Comparison of ENCODE assay signal across 8 cellular contexts in the genomic region with DNA sequence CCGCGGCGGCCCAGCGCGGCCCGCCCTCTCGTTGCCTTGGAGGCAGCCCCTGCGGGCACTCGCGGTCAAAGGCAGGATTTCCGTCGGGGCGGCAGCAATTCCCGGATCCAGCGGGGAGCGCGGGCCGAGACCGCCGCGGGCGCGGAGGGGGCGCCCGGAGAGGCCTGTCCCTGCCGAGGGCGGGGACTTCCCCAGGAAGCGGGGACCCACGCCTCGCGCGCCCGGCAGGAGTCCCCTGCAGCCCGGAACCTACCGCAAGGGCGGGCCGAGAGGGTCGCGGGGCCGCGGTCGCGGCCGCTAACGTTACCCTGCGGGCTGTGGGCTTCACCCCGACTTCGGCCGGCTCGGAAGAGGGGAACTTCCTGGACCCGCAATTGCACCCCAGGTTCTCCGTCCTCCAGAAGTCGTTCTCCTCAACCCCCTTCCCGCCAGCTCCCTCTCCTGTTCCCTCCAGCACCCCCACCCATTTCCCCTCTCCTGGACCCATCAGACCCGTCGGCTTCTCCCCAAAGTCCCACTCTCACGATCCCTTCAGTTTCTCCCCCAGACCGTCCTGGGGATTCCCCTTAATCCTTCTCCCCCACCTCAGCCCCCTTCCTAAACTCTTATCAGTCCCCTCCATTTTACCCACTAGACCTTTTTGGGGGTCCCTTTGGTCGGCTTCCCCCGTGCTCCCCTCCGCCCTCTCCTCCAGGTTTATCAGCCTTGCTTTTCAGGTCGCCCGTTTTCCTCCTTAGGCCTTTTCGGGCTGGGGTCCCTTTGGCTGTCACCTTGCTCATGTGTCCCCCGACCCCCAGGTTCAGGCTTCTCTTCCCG. TPM values are rescaled to one million over a fixed set of nuclear protein-coding genes. Genes with fewer than 3 reads are reported as not detected.
DNase-seq lines count a peak whose midpoint lies in the region; TF ChIP-seq lines count a peak whose summit lies in the region.

No MANE protein-coding gene starts in this region.

- intact Hi-C loops in activated CD4-positive, alpha-beta T cell treated with anti-CD3 and anti-CD28 coated beads, Interleukin-2, amount 10 ng/mL, durations not matched to agents 24 days and 14 days (cut with micrococcal nuclease): loop anchor here (1.0 kb wide), 1 partner anchor 16 kb away; no protein-coding TSS in a partner anchor
- intact Hi-C loops in activated T-helper 2 cell treated with anti-CD3 and anti-CD28 coated beads, Interferon-gamma antibody, Interleukin-2, Interleukin-4, amounts not matched to agents 10 μg/mL and 5 μg/mL and 100 μg/mL, durations not matched to agents 14 hours and 24 hours and 36 hours (cut with micrococcal nuclease): no loop called here

- peak; percentile 89 for DNase-seq in activated CD4-positive, alpha-beta T cell treated with anti-CD3 and anti-CD28 coated beads, Interleukin-2, amount 10 ng/mL, durations not matched to agents 24 days and 14 days
- DNase-seq in activated CD4-positive, alpha-beta T cell treated with anti-CD3 and anti-CD28 coated beads, Interleukin-2, amount 50 U/mL, for 1 hour: no peak
- DNase-seq in activated T-helper 2 cell treated with anti-CD3 and anti-CD28 coated beads, Interferon-gamma antibody, Interleukin-2, Interleukin-4, amounts not matched to agents 10 μg/mL and 5 μg/mL and 100 μg/mL, durations not matched to agents 14 hours and 24 hours and 36 hours (ENCODE audit: low spot score): peak; percentile 29
- DNase-seq in glutamatergic neuron: peak; percentile 45
- DNase-seq in progenitor cell of endocrine pancreas (ENCODE audit: low spot score, unreplicated experiment): no peak
- DNase-seq in H4 (ENCODE audit: low spot score): no peak
- no peak for DNase-seq in NOMO-1 treated with DMSO at 0.1 percent for 48 hours (lab: John Stamatoyannopoulos, UW; ENCODE audit: unreplicated experiment)
- no peak for DNase-seq in MG63

- H3K4me3 ChIP-seq in MG63: no peak overlapping the region

- H3K9me3 ChIP-seq in MG63: no peaks in the 10 kb centered on the region

- no peaks in the 10 kb centered on the region for H3K27me3 ChIP-seq in MG63

- peak overlapping the region; percentile 72 for H3K4me3 Mint-ChIP-seq in activated CD4-positive, alpha-beta T cell treated with anti-CD3 and anti-CD28 coated beads, Interleukin-2, amount 10 ng/mL, durations not matched to agents 24 days and 14 days
- H3K4me3 Mint-ChIP-seq in activated T-helper 2 cell treated with anti-CD3 and anti-CD28 coated beads, Interferon-gamma antibody, Interleukin-2, Interleukin-4, amounts not matched to agents 10 μg/mL and 5 μg/mL and 100 μg/mL, durations not matched to agents 14 hours and 24 hours and 36 hours (ENCODE audit: low read depth): peak overlapping the region; percentile 37
- H3K4me3 Mint-ChIP-seq in glutamatergic neuron (ENCODE audit: unreplicated experiment) (peak overlapping the region; percentile 34), progenitor cell of endocrine pancreas (ENCODE audit: low read depth) (peak overlapping the region; percentile 35)

- H3K27ac Mint-ChIP-seq in activated CD4-positive, alpha-beta T cell treated with anti-CD3 and anti-CD28 coated beads, Interleukin-2, amount 10 ng/mL, durations not matched to agents 24 days and 14 days: peak overlapping the region; percentile 84
- peak overlapping the region; percentile 69 for H3K27ac Mint-ChIP-seq in activated T-helper 2 cell treated with anti-CD3 and anti-CD28 coated beads, Interferon-gamma antibody, Interleukin-2, Interleukin-4, amounts not matched to agents 10 μg/mL and 5 μg/mL and 100 μg/mL, durations not matched to agents 14 hours and 24 hours and 36 hours
- H3K27ac Mint-ChIP-seq in glutamatergic neuron (ENCODE audit: unreplicated experiment): no peak overlapping the region
- no peak overlapping the region for H3K27ac Mint-ChIP-seq in progenitor cell of endocrine pancreas

- no peaks in the 10 kb centered on the region for H3K36me3 ChIP-seq in MG63

- no peaks in the 10 kb centered on the region for H3K36me3 Mint-ChIP-seq in activated CD4-positive, alpha-beta T cell treated with anti-CD3 and anti-CD28 coated beads, Interleukin-2, amount 10 ng/mL, durations not matched to agents 24 days and 14 days (ENCODE audit: low read depth)
- H3K36me3 Mint-ChIP-seq in activated T-helper 2 cell treated with anti-CD3 and anti-CD28 coated beads, Interferon-gamma antibody, Interleukin-2, Interleukin-4, amounts not matched to agents 10 μg/mL and 5 μg/mL and 100 μg/mL, durations not matched to agents 14 hours and 24 hours and 36 hours (ENCODE audit: low read depth): no peaks in the 10 kb centered on the region
- no peaks in the 10 kb centered on the region for H3K36me3 Mint-ChIP-seq in glutamatergic neuron (ENCODE audit: unreplicated experiment)
- H3K36me3 Mint-ChIP-seq in progenitor cell of endocrine pancreas (ENCODE audit: insufficient read depth): no peaks in the 10 kb centered on the region

- H3K27me3 Mint-ChIP-seq in activated CD4-positive, alpha-beta T cell treated with anti-CD3 and anti-CD28 coated beads, Interleukin-2, amount 10 ng/mL, durations not matched to agents 24 days and 14 days: no peaks in the 10 kb centered on the region
- H3K27me3 Mint-ChIP-seq in activated T-helper 2 cell treated with anti-CD3 and anti-CD28 coated beads, Interferon-gamma antibody, Interleukin-2, Interleukin-4, amounts not matched to agents 10 μg/mL and 5 μg/mL and 100 μg/mL, durations not matched to agents 14 hours and 24 hours and 36 hours (ENCODE audit: low read depth): no peaks in the 10 kb centered on the region
- H3K27me3 Mint-ChIP-seq in glutamatergic neuron (ENCODE audit: unreplicated experiment) (peaks cover 14% of the 10 kb centered on the region), progenitor cell of endocrine pancreas (peaks cover 64% of the 10 kb centered on the region)

- peaks cover 65% of the 10 kb centered on the region for H3K4me1 Mint-ChIP-seq in activated CD4-positive, alpha-beta T cell treated with anti-CD3 and anti-CD28 coated beads, Interleukin-2, amount 10 ng/mL, durations not matched to agents 24 days and 14 days
- peaks cover 60% of the 10 kb centered on the region for H3K4me1 Mint-ChIP-seq in activated T-helper 2 cell treated with anti-CD3 and anti-CD28 coated beads, Interferon-gamma antibody, Interleukin-2, Interleukin-4, amounts not matched to agents 10 μg/mL and 5 μg/mL and 100 μg/mL, durations not matched to agents 14 hours and 24 hours and 36 hours (ENCODE audit: low read depth)
- H3K4me1 Mint-ChIP-seq in glutamatergic neuron (ENCODE audit: low read depth, unreplicated experiment) (peaks cover 16% of the 10 kb centered on the region), progenitor cell of endocrine pancreas (ENCODE audit: low read depth) (no peaks in the 10 kb centered on the region)

- TF ChIP-seq CTCF in glutamatergic neuron (IDR thresholded peaks at IDR 0.05; ENCODE audit: partially characterized antibody, unreplicated experiment): no peak
- TF ChIP-seq CTCF in progenitor cell of endocrine pancreas (IDR thresholded peaks at IDR 0.05; ENCODE audit: unreplicated experiment): no peak

- H3K9me3 Mint-ChIP-seq in activated CD4-positive, alpha-beta T cell treated with anti-CD3 and anti-CD28 coated beads, Interleukin-2, amount 10 ng/mL, durations not matched to agents 24 days and 14 days: no peaks in the 10 kb centered on the region
- H3K9me3 Mint-ChIP-seq in activated T-helper 2 cell treated with anti-CD3 and anti-CD28 coated beads, Interferon-gamma antibody, Interleukin-2, Interleukin-4, amounts not matched to agents 10 μg/mL and 5 μg/mL and 100 μg/mL, durations not matched to agents 14 hours and 24 hours and 36 hours: no peaks in the 10 kb centered on the region
- peaks cover 1% of the 10 kb centered on the region for H3K9me3 Mint-ChIP-seq in glutamatergic neuron (ENCODE audit: unreplicated experiment)
- H3K9me3 Mint-ChIP-seq in progenitor cell of endocrine pancreas (ENCODE audit: low read depth): no peaks in the 10 kb centered on the region

RNA-seq across cellular contexts. Expression of gene FGR, which starts 0.6 kb away (rescaled TPM):
- 0.19 and 0.21 TPM in 2 replicates for total RNA-seq in activated CD4-positive, alpha-beta T cell treated with anti-CD3 and anti-CD28 coated beads, Interleukin-2, amount 10 ng/mL, durations not matched to agents 24 days and 14 days
- 0.07 and 0.25 TPM in 2 replicates for total RNA-seq in activated T-helper 2 cell treated with anti-CD3 and anti-CD28 coated beads, Interferon-gamma antibody, Interleukin-2, Interleukin-4, amounts not matched to agents 10 μg/mL and 5 μg/mL and 100 μg/mL, durations not matched to agents 14 hours and 24 hours and 36 hours
- not detected for total RNA-seq in glutamatergic neuron (ENCODE audit: unreplicated experiment)
- total RNA-seq in progenitor cell of endocrine pancreas: not detected in 2 replicates
- total RNA-seq in H4 (2014; rRNA removed; shearing (Covaris generic)): not detected in 2 replicates
- not detected in 2 replicates for total RNA-seq in MG63 (2014; rRNA removed; shearing (Covaris generic); ENCODE audit: low replicate concordance)

RNA-seq across cellular contexts. Expression of gene AHDC1, which starts 30.4 kb away (rescaled TPM):
- 33.9 and 34.7 TPM in 2 replicates for total RNA-seq in activated CD4-positive, alpha-beta T cell treated with anti-CD3 and anti-CD28 coated beads, Interleukin-2, amount 10 ng/mL, durations not matched to agents 24 days and 14 days
- 28.5 and 29.3 TPM in 2 replicates for total RNA-seq in activated T-helper 2 cell treated with anti-CD3 and anti-CD28 coated beads, Interferon-gamma antibody, Interleukin-2, Interleukin-4, amounts not matched to agents 10 μg/mL and 5 μg/mL and 100 μg/mL, durations not matched to agents 14 hours and 24 hours and 36 hours
- total RNA-seq in glutamatergic neuron (ENCODE audit: unreplicated experiment) (131 TPM), progenitor cell of endocrine pancreas (53.3 and 56.3 TPM in 2 replicates)
- total RNA-seq in H4 (2014; rRNA removed; shearing (Covaris generic)): 2.0 and 3.6 TPM in 2 replicates
- total RNA-seq in MG63 (2014; rRNA removed; shearing (Covaris generic); ENCODE audit: low replicate concordance): 10.4 and 11.5 TPM in 2 replicates

RNA-seq across cellular contexts. Expression of gene IFI6, which starts 37.6 kb away (rescaled TPM):
- 53.2 and 55.5 TPM in 2 replicates for total RNA-seq in activated CD4-positive, alpha-beta T cell treated with anti-CD3 and anti-CD28 coated beads, Interleukin-2, amount 10 ng/mL, durations not matched to agents 24 days and 14 days
- 35.0 and 35.2 TPM in 2 replicates for total RNA-seq in activated T-helper 2 cell treated with anti-CD3 and anti-CD28 coated beads, Interferon-gamma antibody, Interleukin-2, Interleukin-4, amounts not matched to agents 10 μg/mL and 5 μg/mL and 100 μg/mL, durations not matched to agents 14 hours and 24 hours and 36 hours
- 1.4 TPM for total RNA-seq in glutamatergic neuron (ENCODE audit: unreplicated experiment)
- 4.4 and 5.7 TPM in 2 replicates for total RNA-seq in progenitor cell of endocrine pancreas
- total RNA-seq in H4 (2014; rRNA removed; shearing (Covaris generic)): 257 and 342 TPM in 2 replicates
- total RNA-seq in MG63 (2014; rRNA removed; shearing (Covaris generic); ENCODE audit: low replicate concordance): 62.2 and 66.0 TPM in 2 replicates

Comparison
In these comparisons a context has a peak if more than half of its experiments do, and no peak if none do; other contexts are left out.
1. DNase-seq: peak in activated CD4-positive, alpha-beta T cell treated with anti-CD3 and anti-CD28 coated beads, Interleukin-2, amount 10 ng/mL, durations not matched to agents 24 days and 14 days (single experiment), activated T-helper 2 cell treated with anti-CD3 and anti-CD28 coated beads, Interferon-gamma antibody, Interleukin-2, Interleukin-4, amounts not matched to agents 10 μg/mL and 5 μg/mL and 100 μg/mL, durations not matched to agents 14 hours and 24 hours and 36 hours (single experiment) and glutamatergic neuron (single experiment); none in activated CD4-positive, alpha-beta T cell treated with anti-CD3 and anti-CD28 coated beads, Interleukin-2, amount 50 U/mL, for 1 hour (single experiment), progenitor cell of endocrine pancreas (single experiment), H4 (single experiment), NOMO-1 treated with DMSO at 0.1 percent for 48 hours (single experiment) and MG63 (single experiment).
2. H3K27ac Mint-ChIP-seq: peak in activated CD4-positive, alpha-beta T cell treated with anti-CD3 and anti-CD28 coated beads, Interleukin-2, amount 10 ng/mL, durations not matched to agents 24 days and 14 days (single experiment) and activated T-helper 2 cell treated with anti-CD3 and anti-CD28 coated beads, Interferon-gamma antibody, Interleukin-2, Interleukin-4, amounts not matched to agents 10 μg/mL and 5 μg/mL and 100 μg/mL, durations not matched to agents 14 hours and 24 hours and 36 hours (single experiment); none in glutamatergic neuron (single experiment) and progenitor cell of endocrine pancreas (single experiment).
3. Peak in every context shown above with its lines, with median percentiles within 50 percentile points of each other: H3K4me3 Mint-ChIP-seq.